In the genomic region with DNA sequence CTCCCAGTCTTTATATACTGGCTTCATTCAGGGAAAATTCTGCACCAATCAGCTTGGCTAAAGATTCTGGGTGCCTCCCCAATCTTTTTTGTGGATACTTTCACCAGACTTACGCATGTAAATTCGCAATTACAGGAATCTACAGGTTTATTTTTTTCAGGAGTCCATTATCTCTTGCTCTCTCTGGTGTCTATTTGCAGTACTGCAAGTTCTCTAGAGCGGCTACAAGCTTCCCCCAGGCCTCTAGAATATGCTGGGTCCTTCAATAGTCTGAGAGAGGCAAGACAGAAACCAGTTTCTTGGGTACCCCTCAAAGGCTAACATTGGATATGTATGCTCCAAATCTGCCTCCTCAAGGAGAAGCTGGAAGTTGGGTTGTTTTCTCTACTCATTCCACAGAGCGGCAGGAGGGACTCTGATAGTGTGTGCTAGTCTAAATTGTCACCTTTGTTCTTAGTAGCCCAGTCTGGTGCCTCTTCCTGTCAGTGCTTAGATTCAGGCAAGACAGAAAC, we compare ENCODE assay signal across 8 cellular contexts. TPM values are rescaled to one million over a fixed set of nuclear protein-coding genes. Genes with fewer than 3 reads are reported as not detected.
DNase-seq lines count a peak whose midpoint lies in the region; ATAC-seq and TF ChIP-seq lines count a peak whose summit lies in the region.

No MANE protein-coding gene starts in this region.

- DNase-seq in cardiac muscle cell (ENCODE audit: low read depth in 1 of 2, low spot score in 1 of 2) (peak; percentile 43 to 49), right cardiac atrium (no peak), NCI-H460 (ENCODE audit: extremely low read depth, low read depth) (peak; percentile 5), adrenal gland (no peak), medulla oblongata (ENCODE audit: extremely low spot score) (peak; percentile 18), activated gamma-delta T cell treated with Interleukin-2 at 50 U/mL for 16 hours (no peak)

- no peak for TF ChIP-seq POLR2A in adrenal gland (IDR thresholded peaks at IDR 0.05)

- no peak overlapping the region for H3K27ac ChIP-seq in cardiac muscle cell
- no peak overlapping the region for H3K27ac ChIP-seq in right cardiac atrium (ENCODE audit: low read length)
- H3K27ac ChIP-seq in adrenal gland, result no peak overlapping the region

- intact Hi-C loops in right cardiac atrium (cut with DNase I) (no loop called here), adrenal gland (cut with DNase I) (no loop called here)

- H3K36me3 ChIP-seq in cardiac muscle cell, result no peaks in the 10 kb centered on the region
- no peaks in the 10 kb centered on the region for H3K36me3 ChIP-seq in adrenal gland (replicated peaks in 1 of 2)

- no peaks in the 10 kb centered on the region for H3K9me3 ChIP-seq in cardiac muscle cell (ENCODE audit: low read depth)
- no peaks in the 10 kb centered on the region for H3K9me3 ChIP-seq in right cardiac atrium (ENCODE audit: control insufficient read depth, low read length)
- H3K9me3 ChIP-seq in adrenal gland (replicated peaks in 1 of 3), result no peaks in the 10 kb centered on the region

- ATAC-seq in right cardiac atrium (no peak), GM18907 (IDR thresholded peaks at IDR 0.05; ENCODE audit: unreplicated experiment) (no peak), GM21786 (IDR thresholded peaks at IDR 0.05; ENCODE audit: unreplicated experiment) (no peak)

- 38% methylated on average over 4 of the region's 4 CpGs for WGBS in right cardiac atrium
- WGBS in adrenal gland, 4 donors, result 42 to 55% (median 51%) methylated on average over 4 of the region's 4 CpGs

- H3K4me1 ChIP-seq in cardiac muscle cell (ENCODE audit: low read depth), result peaks cover 8% of the 10 kb centered on the region
- no peaks in the 10 kb centered on the region for H3K4me1 ChIP-seq in right cardiac atrium (ENCODE audit: control insufficient read depth, insufficient read depth, low read length)
- H3K4me1 ChIP-seq in adrenal gland (replicated peaks in 1 of 2), result no peaks in the 10 kb centered on the region

- H3K4me3 ChIP-seq in cardiac muscle cell, result no peak overlapping the region
- H3K4me3 ChIP-seq in right cardiac atrium (ENCODE audit: low read length), result no peak overlapping the region
- H3K4me3 ChIP-seq in adrenal gland, result no peak overlapping the region

- TF ChIP-seq CTCF in cardiac muscle cell (IDR thresholded peaks at IDR 0.05; ENCODE audit: low read depth, low read length), result peak; percentile 68
- TF ChIP-seq CTCF in adrenal gland (IDR thresholded peaks at IDR 0.05), result peak in 4 of 6 experiments; percentile 7 to 24 (median 12)

- H3K27me3 ChIP-seq in cardiac muscle cell (no peaks in the 10 kb centered on the region), right cardiac atrium (ENCODE audit: control insufficient read depth, insufficient read depth) (no peaks in the 10 kb centered on the region), adrenal gland (no peaks in the 10 kb centered on the region)

RNA-seq across cellular contexts. Expression of a gene that starts 58.5 kb away (rescaled TPM):
- total RNA-seq in cardiac muscle cell (not detected in 2 replicates), right cardiac atrium (not detected), adrenal gland (not detected)
- polyA plus RNA-seq in cardiac muscle cell (not detected in 2 replicates), right cardiac atrium (not detected), adrenal gland (not detected)
- not detected in 2 replicates for total RNA-seq in NCI-H460 (2014; rRNA removed; shearing (Covaris generic))
- not detected in 2 replicates for polyA plus RNA-seq in NCI-H460 (2014; cell fraction: nucleus; rRNA removed)

Comparison
In these comparisons a context has a peak if more than half of its experiments do, and no peak if none do; other contexts are left out.
1. DNase-seq: peak in cardiac muscle cell (2 of 2), NCI-H460 (single experiment) and medulla oblongata (single experiment); none in right cardiac atrium (0 of 3), adrenal gland (0 of 7) and activated gamma-delta T cell treated with Interleukin-2 at 50 U/mL for 16 hours (single experiment).